ENCODE assay signal across 1 cellular context in the genomic region with DNA sequence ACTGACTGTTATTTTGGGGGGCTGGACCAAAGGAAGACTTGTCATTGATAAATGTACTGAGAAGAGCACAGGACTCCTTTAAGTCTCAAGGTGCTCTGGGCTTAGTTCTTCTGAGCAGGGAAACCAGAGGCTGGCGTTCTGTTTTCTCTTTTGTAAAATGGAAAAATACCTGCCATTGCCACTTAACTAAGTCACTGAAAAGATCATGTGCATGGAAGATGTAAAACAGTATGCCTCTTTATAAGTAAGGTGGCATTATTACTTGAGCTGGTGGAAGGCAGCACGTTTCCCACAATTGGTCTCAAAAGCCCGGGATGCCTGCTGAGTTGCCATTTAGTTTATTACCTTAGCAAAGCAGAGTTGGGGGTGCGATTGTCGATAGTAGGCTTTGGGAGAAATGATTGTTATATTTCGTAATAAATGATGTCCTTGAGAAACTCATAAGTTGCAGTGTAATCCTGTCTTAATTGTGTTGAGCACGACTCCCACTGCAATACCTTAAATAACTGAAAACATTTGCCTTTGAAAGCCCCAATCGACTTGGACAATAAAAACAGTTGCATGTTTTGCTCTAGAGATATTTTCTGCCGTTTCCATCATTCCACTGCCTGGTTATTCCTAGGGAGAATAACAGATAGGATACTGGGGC.
TF ChIP-seq lines count a peak whose summit lies in the region.

No MANE protein-coding gene starts in this region.

TF ChIP-seq in HEK293, 187 proteins besides CTCF, POLR2A, EP300 and RAD21 (continued from another document):
- TF ChIP-seq, protein P1, sequence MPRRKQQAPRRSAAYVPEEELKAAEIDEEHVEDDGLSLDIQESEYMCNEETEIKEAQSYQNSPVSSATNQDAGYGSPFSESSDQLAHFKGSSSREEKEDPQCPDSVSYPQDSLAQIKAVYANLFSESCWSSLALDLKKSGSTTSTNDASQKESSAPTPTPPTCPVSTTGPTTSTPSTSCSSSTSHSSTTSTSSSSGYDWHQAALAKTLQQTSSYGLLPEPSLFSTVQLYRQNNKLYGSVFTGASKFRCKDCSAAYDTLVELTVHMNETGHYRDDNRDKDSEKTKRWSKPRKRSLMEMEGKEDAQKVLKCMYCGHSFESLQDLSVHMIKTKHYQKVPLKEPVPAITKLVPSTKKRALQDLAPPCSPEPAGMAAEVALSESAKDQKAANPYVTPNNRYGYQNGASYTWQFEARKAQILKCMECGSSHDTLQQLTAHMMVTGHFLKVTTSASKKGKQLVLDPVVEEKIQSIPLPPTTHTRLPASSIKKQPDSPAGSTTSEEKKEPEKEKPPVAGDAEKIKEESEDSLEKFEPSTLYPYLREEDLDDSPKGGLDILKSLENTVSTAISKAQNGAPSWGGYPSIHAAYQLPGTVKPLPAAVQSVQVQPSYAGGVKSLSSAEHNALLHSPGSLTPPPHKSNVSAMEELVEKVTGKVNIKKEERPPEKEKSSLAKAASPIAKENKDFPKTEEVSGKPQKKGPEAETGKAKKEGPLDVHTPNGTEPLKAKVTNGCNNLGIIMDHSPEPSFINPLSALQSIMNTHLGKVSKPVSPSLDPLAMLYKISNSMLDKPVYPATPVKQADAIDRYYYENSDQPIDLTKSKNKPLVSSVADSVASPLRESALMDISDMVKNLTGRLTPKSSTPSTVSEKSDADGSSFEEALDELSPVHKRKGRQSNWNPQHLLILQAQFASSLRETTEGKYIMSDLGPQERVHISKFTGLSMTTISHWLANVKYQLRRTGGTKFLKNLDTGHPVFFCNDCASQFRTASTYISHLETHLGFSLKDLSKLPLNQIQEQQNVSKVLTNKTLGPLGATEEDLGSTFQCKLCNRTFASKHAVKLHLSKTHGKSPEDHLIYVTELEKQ (tag by site-specific recombination; IDR thresholded peaks at IDR 0.05; ENCODE audit: borderline replicate concordance): no peak
- TF ChIP-seq GFI1B (tag by site-specific recombination; IDR thresholded peaks at IDR 0.05) (no peak), ZNF132 (tag by site-specific recombination; IDR thresholded peaks at IDR 0.05; ENCODE audit: borderline replicate concordance) (no peak), ZBTB21 (tag by site-specific recombination; IDR thresholded peaks at IDR 0.05) (no peak), ZBTB8A (tag by site-specific recombination; IDR thresholded peaks at IDR 0.05) (peak; percentile 68), ZNF707 (tag by site-specific recombination; IDR thresholded peaks at IDR 0.05) (no peak), ZIC2 (tag by site-specific recombination; IDR thresholded peaks at IDR 0.05) (peak; percentile 40), ZNF426 (tag by site-specific recombination; IDR thresholded peaks at IDR 0.05) (no peak), ZFP41 (tag by site-specific recombination; IDR thresholded peaks at IDR 0.05; ENCODE audit: borderline replicate concordance) (no peak), TCF7L2 (IDR thresholded peaks at IDR 0.05; ENCODE audit: borderline replicate concordance, low read depth, low read length) (no peak), ZNF48 (tag by site-specific recombination; IDR thresholded peaks at IDR 0.05) (no peak), ZNF747 (tag by site-specific recombination; IDR thresholded peaks at IDR 0.05) (no peak), ZNF530 (tag by site-specific recombination; IDR thresholded peaks at IDR 0.05; ENCODE audit: low read depth) (no peak), EGR2 (tag by site-specific recombination; IDR thresholded peaks at IDR 0.05; ENCODE audit: low read depth) (no peak), ZNF585B (tag by site-specific recombination; IDR thresholded peaks at IDR 0.05) (no peak), ZNF548 (tag by site-specific recombination; IDR thresholded peaks at IDR 0.05) (no peak), ZNF214 (tag by site-specific recombination; IDR thresholded peaks at IDR 0.05; ENCODE audit: borderline replicate concordance) (no peak), ZNF10 (tag by site-specific recombination; IDR thresholded peaks at IDR 0.05) (no peak)
- TF ChIP-seq, protein P2, sequence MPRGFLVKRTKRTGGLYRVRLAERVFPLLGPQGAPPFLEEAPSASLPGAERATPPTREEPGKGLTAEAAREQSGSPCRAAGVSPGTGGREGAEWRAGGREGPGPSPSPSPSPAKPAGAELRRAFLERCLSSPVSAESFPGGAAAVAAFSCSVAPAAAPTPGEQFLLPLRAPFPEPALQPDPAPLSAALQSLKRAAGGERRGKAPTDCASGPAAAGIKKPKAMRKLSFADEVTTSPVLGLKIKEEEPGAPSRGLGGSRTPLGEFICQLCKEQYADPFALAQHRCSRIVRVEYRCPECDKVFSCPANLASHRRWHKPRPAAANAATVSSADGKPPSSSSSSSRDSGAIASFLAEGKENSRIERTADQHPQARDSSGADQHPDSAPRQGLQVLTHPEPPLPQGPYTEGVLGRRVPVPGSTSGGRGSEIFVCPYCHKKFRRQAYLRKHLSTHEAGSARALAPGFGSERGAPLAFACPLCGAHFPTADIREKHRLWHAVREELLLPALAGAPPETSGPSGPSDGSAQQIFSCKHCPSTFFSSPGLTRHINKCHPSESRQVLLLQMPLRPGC (tag by site-specific recombination; IDR thresholded peaks at IDR 0.05): no peak
- TF ChIP-seq, protein P3, sequence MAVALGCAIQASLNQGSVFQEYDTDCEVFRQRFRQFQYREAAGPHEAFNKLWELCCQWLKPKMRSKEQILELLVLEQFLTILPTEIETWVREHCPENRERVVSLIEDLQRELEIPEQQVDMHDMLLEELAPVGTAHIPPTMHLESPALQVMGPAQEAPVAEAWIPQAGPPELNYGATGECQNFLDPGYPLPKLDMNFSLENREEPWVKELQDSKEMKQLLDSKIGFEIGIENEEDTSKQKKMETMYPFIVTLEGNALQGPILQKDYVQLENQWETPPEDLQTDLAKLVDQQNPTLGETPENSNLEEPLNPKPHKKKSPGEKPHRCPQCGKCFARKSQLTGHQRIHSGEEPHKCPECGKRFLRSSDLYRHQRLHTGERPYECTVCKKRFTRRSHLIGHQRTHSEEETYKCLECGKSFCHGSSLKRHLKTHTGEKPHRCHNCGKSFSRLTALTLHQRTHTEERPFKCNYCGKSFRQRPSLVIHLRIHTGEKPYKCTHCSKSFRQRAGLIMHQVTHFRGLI (tag by site-specific recombination; IDR thresholded peaks at IDR 0.05): no peak
- TF ChIP-seq, protein P4, sequence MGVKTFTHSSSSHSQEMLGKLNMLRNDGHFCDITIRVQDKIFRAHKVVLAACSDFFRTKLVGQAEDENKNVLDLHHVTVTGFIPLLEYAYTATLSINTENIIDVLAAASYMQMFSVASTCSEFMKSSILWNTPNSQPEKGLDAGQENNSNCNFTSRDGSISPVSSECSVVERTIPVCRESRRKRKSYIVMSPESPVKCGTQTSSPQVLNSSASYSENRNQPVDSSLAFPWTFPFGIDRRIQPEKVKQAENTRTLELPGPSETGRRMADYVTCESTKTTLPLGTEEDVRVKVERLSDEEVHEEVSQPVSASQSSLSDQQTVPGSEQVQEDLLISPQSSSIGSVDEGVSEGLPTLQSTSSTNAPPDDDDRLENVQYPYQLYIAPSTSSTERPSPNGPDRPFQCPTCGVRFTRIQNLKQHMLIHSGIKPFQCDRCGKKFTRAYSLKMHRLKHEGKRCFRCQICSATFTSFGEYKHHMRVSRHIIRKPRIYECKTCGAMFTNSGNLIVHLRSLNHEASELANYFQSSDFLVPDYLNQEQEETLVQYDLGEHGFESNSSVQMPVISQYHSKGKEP (tag by site-specific recombination; IDR thresholded peaks at IDR 0.05): peak; percentile 78
- TF ChIP-seq, protein P5, sequence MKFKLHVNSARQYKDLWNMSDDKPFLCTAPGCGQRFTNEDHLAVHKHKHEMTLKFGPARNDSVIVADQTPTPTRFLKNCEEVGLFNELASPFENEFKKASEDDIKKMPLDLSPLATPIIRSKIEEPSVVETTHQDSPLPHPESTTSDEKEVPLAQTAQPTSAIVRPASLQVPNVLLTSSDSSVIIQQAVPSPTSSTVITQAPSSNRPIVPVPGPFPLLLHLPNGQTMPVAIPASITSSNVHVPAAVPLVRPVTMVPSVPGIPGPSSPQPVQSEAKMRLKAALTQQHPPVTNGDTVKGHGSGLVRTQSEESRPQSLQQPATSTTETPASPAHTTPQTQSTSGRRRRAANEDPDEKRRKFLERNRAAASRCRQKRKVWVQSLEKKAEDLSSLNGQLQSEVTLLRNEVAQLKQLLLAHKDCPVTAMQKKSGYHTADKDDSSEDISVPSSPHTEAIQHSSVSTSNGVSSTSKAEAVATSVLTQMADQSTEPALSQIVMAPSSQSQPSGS (tag by site-specific recombination; IDR thresholded peaks at IDR 0.05; ENCODE audit: low read depth): no peak
- TF ChIP-seq, protein P6, sequence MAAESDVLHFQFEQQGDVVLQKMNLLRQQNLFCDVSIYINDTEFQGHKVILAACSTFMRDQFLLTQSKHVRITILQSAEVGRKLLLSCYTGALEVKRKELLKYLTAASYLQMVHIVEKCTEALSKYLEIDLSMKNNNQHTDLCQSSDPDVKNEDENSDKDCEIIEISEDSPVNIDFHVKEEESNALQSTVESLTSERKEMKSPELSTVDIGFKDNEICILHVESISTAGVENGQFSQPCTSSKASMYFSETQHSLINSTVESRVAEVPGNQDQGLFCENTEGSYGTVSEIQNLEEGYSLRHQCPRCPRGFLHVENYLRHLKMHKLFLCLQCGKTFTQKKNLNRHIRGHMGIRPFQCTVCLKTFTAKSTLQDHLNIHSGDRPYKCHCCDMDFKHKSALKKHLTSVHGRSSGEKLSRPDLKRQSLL (tag by site-specific recombination; IDR thresholded peaks at IDR 0.05): no peak
- TF ChIP-seq, protein P7, sequence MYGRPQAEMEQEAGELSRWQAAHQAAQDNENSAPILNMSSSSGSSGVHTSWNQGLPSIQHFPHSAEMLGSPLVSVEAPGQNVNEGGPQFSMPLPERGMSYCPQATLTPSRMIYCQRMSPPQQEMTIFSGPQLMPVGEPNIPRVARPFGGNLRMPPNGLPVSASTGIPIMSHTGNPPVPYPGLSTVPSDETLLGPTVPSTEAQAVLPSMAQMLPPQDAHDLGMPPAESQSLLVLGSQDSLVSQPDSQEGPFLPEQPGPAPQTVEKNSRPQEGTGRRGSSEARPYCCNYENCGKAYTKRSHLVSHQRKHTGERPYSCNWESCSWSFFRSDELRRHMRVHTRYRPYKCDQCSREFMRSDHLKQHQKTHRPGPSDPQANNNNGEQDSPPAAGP (tag by site-specific recombination; IDR thresholded peaks at IDR 0.05): no peak
- TF ChIP-seq, protein P8, sequence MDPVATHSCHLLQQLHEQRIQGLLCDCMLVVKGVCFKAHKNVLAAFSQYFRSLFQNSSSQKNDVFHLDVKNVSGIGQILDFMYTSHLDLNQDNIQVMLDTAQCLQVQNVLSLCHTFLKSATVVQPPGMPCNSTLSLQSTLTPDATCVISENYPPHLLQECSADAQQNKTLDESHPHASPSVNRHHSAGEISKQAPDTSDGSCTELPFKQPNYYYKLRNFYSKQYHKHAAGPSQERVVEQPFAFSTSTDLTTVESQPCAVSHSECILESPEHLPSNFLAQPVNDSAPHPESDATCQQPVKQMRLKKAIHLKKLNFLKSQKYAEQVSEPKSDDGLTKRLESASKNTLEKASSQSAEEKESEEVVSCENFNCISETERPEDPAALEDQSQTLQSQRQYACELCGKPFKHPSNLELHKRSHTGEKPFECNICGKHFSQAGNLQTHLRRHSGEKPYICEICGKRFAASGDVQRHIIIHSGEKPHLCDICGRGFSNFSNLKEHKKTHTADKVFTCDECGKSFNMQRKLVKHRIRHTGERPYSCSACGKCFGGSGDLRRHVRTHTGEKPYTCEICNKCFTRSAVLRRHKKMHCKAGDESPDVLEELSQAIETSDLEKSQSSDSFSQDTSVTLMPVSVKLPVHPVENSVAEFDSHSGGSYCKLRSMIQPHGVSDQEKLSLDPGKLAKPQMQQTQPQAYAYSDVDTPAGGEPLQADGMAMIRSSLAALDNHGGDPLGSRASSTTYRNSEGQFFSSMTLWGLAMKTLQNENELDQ (tag by site-specific recombination; IDR thresholded peaks at IDR 0.05; ENCODE audit: low read depth): no peak
- TF ChIP-seq, protein P9, sequence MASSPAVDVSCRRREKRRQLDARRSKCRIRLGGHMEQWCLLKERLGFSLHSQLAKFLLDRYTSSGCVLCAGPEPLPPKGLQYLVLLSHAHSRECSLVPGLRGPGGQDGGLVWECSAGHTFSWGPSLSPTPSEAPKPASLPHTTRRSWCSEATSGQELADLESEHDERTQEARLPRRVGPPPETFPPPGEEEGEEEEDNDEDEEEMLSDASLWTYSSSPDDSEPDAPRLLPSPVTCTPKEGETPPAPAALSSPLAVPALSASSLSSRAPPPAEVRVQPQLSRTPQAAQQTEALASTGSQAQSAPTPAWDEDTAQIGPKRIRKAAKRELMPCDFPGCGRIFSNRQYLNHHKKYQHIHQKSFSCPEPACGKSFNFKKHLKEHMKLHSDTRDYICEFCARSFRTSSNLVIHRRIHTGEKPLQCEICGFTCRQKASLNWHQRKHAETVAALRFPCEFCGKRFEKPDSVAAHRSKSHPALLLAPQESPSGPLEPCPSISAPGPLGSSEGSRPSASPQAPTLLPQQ (tag by site-specific recombination; IDR thresholded peaks at IDR 0.05): no peak
- TF ChIP-seq, protein P10, sequence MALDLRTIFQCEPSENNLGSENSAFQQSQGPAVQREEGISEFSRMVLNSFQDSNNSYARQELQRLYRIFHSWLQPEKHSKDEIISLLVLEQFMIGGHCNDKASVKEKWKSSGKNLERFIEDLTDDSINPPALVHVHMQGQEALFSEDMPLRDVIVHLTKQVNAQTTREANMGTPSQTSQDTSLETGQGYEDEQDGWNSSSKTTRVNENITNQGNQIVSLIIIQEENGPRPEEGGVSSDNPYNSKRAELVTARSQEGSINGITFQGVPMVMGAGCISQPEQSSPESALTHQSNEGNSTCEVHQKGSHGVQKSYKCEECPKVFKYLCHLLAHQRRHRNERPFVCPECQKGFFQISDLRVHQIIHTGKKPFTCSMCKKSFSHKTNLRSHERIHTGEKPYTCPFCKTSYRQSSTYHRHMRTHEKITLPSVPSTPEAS (tag by site-specific recombination; IDR thresholded peaks at IDR 0.05): no peak
